In the genomic region with DNA sequence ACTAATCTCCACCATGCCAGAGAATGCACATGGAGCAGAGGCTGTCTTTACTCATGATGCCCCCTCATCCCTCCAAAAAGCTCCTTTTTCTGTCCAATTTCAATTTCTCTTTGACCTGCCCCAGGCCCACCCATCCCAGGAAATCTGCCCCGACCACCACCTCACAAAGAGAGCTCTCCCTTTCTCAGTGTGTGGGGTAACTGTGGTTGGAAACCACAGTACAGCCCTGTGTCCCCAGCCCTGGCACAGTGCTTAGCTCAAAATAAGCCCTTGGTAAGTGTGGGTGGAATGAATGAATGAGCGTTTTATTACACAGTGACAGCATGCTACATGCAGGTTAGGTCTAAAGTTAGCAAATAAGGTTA, we compare ENCODE assay signal across 9 cellular contexts. TPM values are rescaled to one million over a fixed set of nuclear protein-coding genes. Genes with fewer than 3 reads are reported as not detected.
DNase-seq lines count a peak whose midpoint lies in the region; ATAC-seq and TF ChIP-seq lines count a peak whose summit lies in the region.
"Had no signal": no experiment of that assay in that cellular context is flagged by ENCODE, and none has a peak within 500 bp of the region (broad histone marks: within the 10 kb centered on the region; RNA-seq: fewer than 3 reads in every experiment).

No MANE protein-coding gene starts in this region.

- no peak for DNase-seq in activated naive CD4-positive, alpha-beta T cell treated with anti-CD3 and anti-CD28 coated beads, Interleukin-2, amount 50 U/mL, for 72 hours (ENCODE audit: low spot score in 2 of 2)
- DNase-seq in activated naive CD4-positive, alpha-beta T cell (lab: John Stamatoyannopoulos, UW) = no peak
- no peak for DNase-seq in activated naive CD8-positive, alpha-beta T cell treated with anti-CD3 and anti-CD28 coated beads, Interleukin-2, amount 10 ng/mL, durations not matched to agents 7 days and 5 days
- DNase-seq in type B pancreatic cell (ENCODE audit: extremely low spot score, unreplicated experiment) = no peak
- DNase-seq in tibial artery = no peak
- no peak for DNase-seq in substantia nigra (lab: John Stamatoyannopoulos, UW)
- DNase-seq in EL = no peak
- DNase-seq: CD4-positive, CD25-positive, alpha-beta regulatory T cell had no signal

- H3K27me3 Mint-ChIP-seq in activated naive CD8-positive, alpha-beta T cell treated with anti-CD3 and anti-CD28 coated beads, Interleukin-2, amount 10 ng/mL, durations not matched to agents 7 days and 5 days = no peaks in the 10 kb centered on the region
- peaks cover 8% of the 10 kb centered on the region for H3K27me3 Mint-ChIP-seq in type B pancreatic cell
- H3K27me3 Mint-ChIP-seq: CD4-positive, CD25-positive, alpha-beta regulatory T cell had no signal

- ATAC-seq in activated naive CD4-positive, alpha-beta T cell treated with anti-CD3 and anti-CD28 coated beads, Interleukin-2, amount 50 U/mL, for 72 hours = peak; percentile 16 to 53
- ATAC-seq in HG03135 (IDR thresholded peaks at IDR 0.05; ENCODE audit: unreplicated experiment) = peak; percentile 25
- peak; percentile 5 for ATAC-seq in activated naive CD8-positive, alpha-beta T cell treated with anti-CD3 and anti-CD28 coated beads, Interleukin-2, amount 10 ng/mL, durations not matched to agents 7 days and 5 days (ENCODE audit: low read depth)

- POLR2A ChIA-PET in activated naive CD8-positive, alpha-beta T cell treated with anti-CD3 and anti-CD28 coated beads, Interleukin-2, amount 10 ng/mL, durations not matched to agents 7 days and 5 days (lab: Charles Lee) = interaction anchor here (0.7 to 4.4 kb wide), 6 partner anchors 8 to 45 kb away, joined by 3 to 36 read pairs (median 10); partner anchors contain the start of gene CAB39

- H3K36me3 Mint-ChIP-seq in activated naive CD4-positive, alpha-beta T cell treated with anti-CD3 and anti-CD28 coated beads, Interleukin-2, amount 50 U/mL, for 72 hours = peaks cover 0 to 10% of the 10 kb centered on the region in 2 donors
- H3K36me3 Mint-ChIP-seq in activated naive CD8-positive, alpha-beta T cell treated with anti-CD3 and anti-CD28 coated beads, Interleukin-2, amount 10 ng/mL, durations not matched to agents 7 days and 5 days = peaks cover 3% of the 10 kb centered on the region
- no peaks in the 10 kb centered on the region for H3K36me3 Mint-ChIP-seq in type B pancreatic cell
- H3K36me3 Mint-ChIP-seq: CD4-positive, CD25-positive, alpha-beta regulatory T cell had no signal

- peak overlapping the region; percentile 54 for H3K4me3 Mint-ChIP-seq in activated naive CD8-positive, alpha-beta T cell treated with anti-CD3 and anti-CD28 coated beads, Interleukin-2, amount 10 ng/mL, durations not matched to agents 7 days and 5 days
- no peak overlapping the region for H3K4me3 Mint-ChIP-seq in type B pancreatic cell

- H3K27me3 ChIP-seq in tibial artery = no peaks in the 10 kb centered on the region

- no peak overlapping the region for H3K4me3 ChIP-seq in tibial artery

- H3K4me1 Mint-ChIP-seq in activated naive CD8-positive, alpha-beta T cell treated with anti-CD3 and anti-CD28 coated beads, Interleukin-2, amount 10 ng/mL, durations not matched to agents 7 days and 5 days = peaks cover 64% of the 10 kb centered on the region
- H3K4me1 Mint-ChIP-seq in type B pancreatic cell (ENCODE audit: unreplicated experiment) = peaks cover 47% of the 10 kb centered on the region

- TF ChIP-seq CTCF in type B pancreatic cell (conservative IDR thresholded peaks at IDR 0.05) (no peak), tibial artery (IDR thresholded peaks at IDR 0.05) (no peak)

- H3K9me3 Mint-ChIP-seq in activated naive CD4-positive, alpha-beta T cell treated with anti-CD3 and anti-CD28 coated beads, Interleukin-2, amount 50 U/mL, for 72 hours = peaks cover 0 to 6% of the 10 kb centered on the region in 2 donors
- no peaks in the 10 kb centered on the region for H3K9me3 Mint-ChIP-seq in activated naive CD8-positive, alpha-beta T cell treated with anti-CD3 and anti-CD28 coated beads, Interleukin-2, amount 10 ng/mL, durations not matched to agents 7 days and 5 days
- peaks cover 5% of the 10 kb centered on the region for H3K9me3 Mint-ChIP-seq in type B pancreatic cell

- no peaks in the 10 kb centered on the region for H3K9me3 ChIP-seq in tibial artery

- H3K36me3 ChIP-seq in tibial artery = no peaks in the 10 kb centered on the region

- intact Hi-C loops in tibial artery (cut with DNase I; ENCODE audit: low total_unique reads) = no loop called here

- H3K4me1 ChIP-seq in tibial artery = no peaks in the 10 kb centered on the region

- H3K27ac Mint-ChIP-seq in activated naive CD4-positive, alpha-beta T cell treated with anti-CD3 and anti-CD28 coated beads, Interleukin-2, amount 50 U/mL, for 72 hours = peak overlapping the region; percentile 22 to 80
- peak overlapping the region; percentile 79 for H3K27ac Mint-ChIP-seq in activated naive CD8-positive, alpha-beta T cell treated with anti-CD3 and anti-CD28 coated beads, Interleukin-2, amount 10 ng/mL, durations not matched to agents 7 days and 5 days
- H3K27ac Mint-ChIP-seq in type B pancreatic cell = peak overlapping the region; percentile 10

- H3K27ac ChIP-seq in tibial artery (no peak overlapping the region), substantia nigra (ENCODE audit: low read depth, low read length, poor library complexity, severe bottlenecking) (no peak overlapping the region)

RNA-seq across cellular contexts. Expression of gene CAB39, which starts 43.7 kb away (rescaled TPM):
- 100 to 1,000 TPM; 104 to 123 TPM for total RNA-seq in activated naive CD4-positive, alpha-beta T cell treated with anti-CD3 and anti-CD28 coated beads, Interleukin-2, amount 50 U/mL, for 72 hours
- total RNA-seq in activated naive CD8-positive, alpha-beta T cell treated with anti-CD3 and anti-CD28 coated beads, Interleukin-2, amount 10 ng/mL, durations not matched to agents 7 days and 5 days = 100 to 1,000 TPM; 138 to 143 TPM
- 49.2 and 66.9 TPM in 2 replicates for total RNA-seq in type B pancreatic cell (ENCODE audit: low replicate concordance)

Comparison
In these comparisons a context has a peak if more than half of its experiments do, and no peak if none do; other contexts are left out.
1. H3K27ac Mint-ChIP-seq: peak in every context shown above with its lines; median percentile 79 in activated naive CD8-positive, alpha-beta T cell treated with anti-CD3 and anti-CD28 coated beads, Interleukin-2, amount 10 ng/mL, durations not matched to agents 7 days and 5 days; 51 in activated naive CD4-positive, alpha-beta T cell treated with anti-CD3 and anti-CD28 coated beads, Interleukin-2, amount 50 U/mL, for 72 hours; 10 in type B pancreatic cell.